ENCODE assay signal across 14 cellular contexts in genomic region chr4:79472693-79473552, GRCh38.
"Had no signal": no experiment of that assay in that cellular context is flagged by ENCODE, and none has a peak within 500 bp of the region (broad histone marks: within the 10 kb centered on the region; RNA-seq: fewer than 3 reads in every experiment).

No MANE protein-coding gene starts in this region.

- H3K9me3 ChIP-seq: adrenal gland, pancreas had no signal

- ATAC-seq: activated CD4-positive, alpha-beta T cell treated with anti-CD3 and anti-CD28 coated beads for 36 hours; activated CD8-positive, alpha-beta T cell treated with anti-CD3 and anti-CD28 coated beads for 36 hours; activated T-cell treated with anti-CD3 and anti-CD28 coated beads, Interleukin-2, amount 50 U/mL, for 4 hours; pancreas; stimulated activated effector memory CD8-positive, alpha-beta T cell treated with anti-CD3 and anti-CD28 coated beads, Interleukin-12 subunit alpha, Interleukin-12 subunit beta, amount 100 ng/mL, for 72 hours had no signal

- H3K4me1 ChIP-seq: adrenal gland, pancreas had no signal

- H3K27ac ChIP-seq: adrenal gland, epithelial cell of prostate, hepatocyte, pancreas, WERI-Rb-1 had no signal

- H2AFZ ChIP-seq: hepatocyte had no signal

- H3K27me3 ChIP-seq: adrenal gland, hepatocyte, pancreas had no signal

- H3K79me2 ChIP-seq: hepatocyte had no signal

- H3K4me3 ChIP-seq: adrenal gland, hepatocyte, pancreas had no signal

- DNase-seq: activated CD4-positive, alpha-beta T cell treated with anti-CD3 and anti-CD28 coated beads for 36 hours; activated CD8-positive, alpha-beta T cell treated with anti-CD3 and anti-CD28 coated beads for 36 hours; activated effector memory CD4-positive, alpha-beta T cell treated with Interleukin-2 at 50 U/mL for 16 hours; activated naive CD4-positive, alpha-beta T cell treated with anti-CD3 and anti-CD28 coated beads, Interleukin-2, amount 50 U/mL, for 16 hours; activated T-cell treated with anti-CD3 and anti-CD28 coated beads, Interleukin-2, amount 50 U/mL, for 4 hours; adrenal gland; islet precursor cell; mammary epithelial cell; naive B cell; pancreas; WERI-Rb-1 had no signal

- H3K4me2 ChIP-seq: hepatocyte had no signal

- FAIRE-seq: pancreas had no signal

- H3K36me3 ChIP-seq: adrenal gland, pancreas, WERI-Rb-1 had no signal
